Comparison of ENCODE assay signal across 23 cellular contexts in the genomic region with DNA sequence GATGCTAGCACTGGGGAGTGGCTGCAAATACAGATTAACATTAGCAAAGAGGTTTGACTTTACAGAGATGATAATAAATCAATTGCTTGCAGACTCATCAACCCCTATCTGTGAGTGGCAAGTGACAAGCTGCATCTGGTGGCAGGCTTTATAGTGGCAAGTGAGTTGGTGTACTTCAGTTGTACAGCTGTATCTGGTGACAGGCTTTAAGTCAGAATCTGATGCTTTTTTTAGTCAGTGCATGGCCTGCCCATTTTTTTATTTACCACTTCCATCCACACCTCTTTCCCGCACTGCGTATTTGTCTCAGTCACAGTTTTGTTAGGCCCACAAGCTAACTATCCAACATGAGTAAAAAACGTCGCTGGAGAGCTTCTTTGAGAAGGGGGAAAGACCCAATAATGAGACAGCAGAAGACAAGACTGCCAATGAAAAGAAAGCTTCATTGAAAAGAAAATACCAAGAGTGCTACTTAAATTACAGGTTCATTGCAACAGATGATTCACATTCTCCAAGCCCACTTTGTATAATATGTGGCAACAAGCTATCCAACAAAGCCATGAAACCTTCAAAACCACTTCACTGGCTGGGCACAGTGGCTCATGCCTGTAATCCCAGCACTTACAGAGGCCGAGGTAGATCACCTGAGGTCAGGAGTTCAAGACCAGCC. TPM values are rescaled to one million over a fixed set of nuclear protein-coding genes. Genes with fewer than 3 reads are reported as not detected.
DNase-seq lines count a peak whose midpoint lies in the region; ATAC-seq and TF ChIP-seq lines count a peak whose summit lies in the region.
"Had no signal": no experiment of that assay in that cellular context is flagged by ENCODE, and none has a peak within 500 bp of the region (broad histone marks: within the 10 kb centered on the region; RNA-seq: fewer than 3 reads in every experiment).

No MANE protein-coding gene starts in this region.

- no peaks in the 10 kb centered on the region for H3K9me3 Mint-ChIP-seq in stimulated activated naive CD8-positive, alpha-beta T cell treated with anti-CD3 and anti-CD28 coated beads, Interleukin-15, Interleukin-2, amounts not matched to agents 100 ng/mL and 50 ng/mL, for 24 hours
- no peaks in the 10 kb centered on the region for H3K9me3 Mint-ChIP-seq in activated T-helper 1 cell treated with anti-CD3 and anti-CD28 coated beads, Interleukin-12 subunit alpha, Interleukin-12 subunit beta, Interleukin-2, Interleukin-4 antibody, amounts not matched to agents 30 ng/mL and 10 ng/mL and 1 ng/mL, durations not matched to agents 14 hours and 24 hours and 36 hours
- no peaks in the 10 kb centered on the region for H3K9me3 Mint-ChIP-seq in progenitor cell of endocrine pancreas (ENCODE audit: low read depth)
- H3K9me3 Mint-ChIP-seq: CD8-positive, alpha-beta memory T cell; endodermal cell; nephron progenitor cell; WTC11 had no signal

- no peak for ATAC-seq in stimulated activated naive CD8-positive, alpha-beta T cell treated with anti-CD3 and anti-CD28 coated beads, Interleukin-15, Interleukin-2, amounts not matched to agents 100 U/mL and 50 U/mL, for 24 hours
- no peak for ATAC-seq in HG03039 (IDR thresholded peaks at IDR 0.05; ENCODE audit: unreplicated experiment)
- ATAC-seq in HG02884 (IDR thresholded peaks at IDR 0.05; ENCODE audit: unreplicated experiment), result no peak
- ATAC-seq: lower lobe of right lung, pancreas, right lobe of liver, WTC11 had no signal

- no peak for TF ChIP-seq POLR2A in erythroblast (IDR thresholded peaks at IDR 0.05; ENCODE audit: low read length)

- no peak for DNase-seq in stimulated activated naive CD8-positive, alpha-beta T cell treated with anti-CD3 and anti-CD28 coated beads, Interleukin-15, Interleukin-2, amounts not matched to agents 100 U/mL and 50 U/mL, for 24 hours
- no peak for DNase-seq in activated T-helper 1 cell treated with anti-CD3 and anti-CD28 coated beads, Interleukin-12 subunit alpha, Interleukin-12 subunit beta, Interleukin-2, Interleukin-4 antibody, amounts not matched to agents 30 ng/mL and 10 ng/mL and 1 ng/mL, durations not matched to agents 14 hours and 24 hours and 36 hours (ENCODE audit: low spot score)
- DNase-seq in erythroblast (lab: John Stamatoyannopoulos, UW), result peak; percentile 24 to 51
- no peak for DNase-seq in progenitor cell of endocrine pancreas (ENCODE audit: low spot score, unreplicated experiment)
- DNase-seq: CD8-positive, alpha-beta memory T cell; endodermal cell; GOT3; lower lobe of right lung; NCI-H1436; NCI-H2107; NCI-H446; nephron progenitor cell; pancreas; right lobe of liver; SHP77; stimulated activated CD4-positive, alpha-beta T cell treated with anti-CD3 and anti-CD28 coated beads, Interleukin-4, amount 100 ng/mL, for 4 hours; stomach; T1000; tibial artery had no signal

- H3K36me3 Mint-ChIP-seq in stimulated activated naive CD8-positive, alpha-beta T cell treated with anti-CD3 and anti-CD28 coated beads, Interleukin-15, Interleukin-2, amounts not matched to agents 100 ng/mL and 50 ng/mL, for 24 hours (ENCODE audit: low read depth), result peaks cover 83% of the 10 kb centered on the region
- peaks cover 61% of the 10 kb centered on the region for H3K36me3 Mint-ChIP-seq in activated T-helper 1 cell treated with anti-CD3 and anti-CD28 coated beads, Interleukin-12 subunit alpha, Interleukin-12 subunit beta, Interleukin-2, Interleukin-4 antibody, amounts not matched to agents 30 ng/mL and 10 ng/mL and 1 ng/mL, durations not matched to agents 14 hours and 24 hours and 36 hours (ENCODE audit: low read depth)
- H3K36me3 Mint-ChIP-seq in progenitor cell of endocrine pancreas (ENCODE audit: insufficient read depth), result peaks cover 28% of the 10 kb centered on the region

- peak overlapping the region; percentile 29 for H3K27ac Mint-ChIP-seq in stimulated activated naive CD8-positive, alpha-beta T cell treated with anti-CD3 and anti-CD28 coated beads, Interleukin-15, Interleukin-2, amounts not matched to agents 100 ng/mL and 50 ng/mL, for 24 hours
- H3K27ac Mint-ChIP-seq in activated T-helper 1 cell treated with anti-CD3 and anti-CD28 coated beads, Interleukin-12 subunit alpha, Interleukin-12 subunit beta, Interleukin-2, Interleukin-4 antibody, amounts not matched to agents 30 ng/mL and 10 ng/mL and 1 ng/mL, durations not matched to agents 14 hours and 24 hours and 36 hours, result peak overlapping the region; percentile 8
- H3K27ac Mint-ChIP-seq in progenitor cell of endocrine pancreas, result no peak overlapping the region
- H3K27ac Mint-ChIP-seq: endodermal cell, WTC11 had no signal

- no peak overlapping the region for H3K4me3 Mint-ChIP-seq in stimulated activated naive CD8-positive, alpha-beta T cell treated with anti-CD3 and anti-CD28 coated beads, Interleukin-15, Interleukin-2, amounts not matched to agents 100 ng/mL and 50 ng/mL, for 24 hours
- no peak overlapping the region for H3K4me3 Mint-ChIP-seq in activated T-helper 1 cell treated with anti-CD3 and anti-CD28 coated beads, Interleukin-12 subunit alpha, Interleukin-12 subunit beta, Interleukin-2, Interleukin-4 antibody, amounts not matched to agents 30 ng/mL and 10 ng/mL and 1 ng/mL, durations not matched to agents 14 hours and 24 hours and 36 hours
- no peak overlapping the region for H3K4me3 Mint-ChIP-seq in progenitor cell of endocrine pancreas (ENCODE audit: low read depth)
- H3K4me3 Mint-ChIP-seq: CD8-positive, alpha-beta memory T cell; endodermal cell; nephron progenitor cell; WTC11 had no signal

- peaks cover 48% of the 10 kb centered on the region for H3K4me1 Mint-ChIP-seq in stimulated activated naive CD8-positive, alpha-beta T cell treated with anti-CD3 and anti-CD28 coated beads, Interleukin-15, Interleukin-2, amounts not matched to agents 100 ng/mL and 50 ng/mL, for 24 hours (ENCODE audit: low read depth)
- H3K4me1 Mint-ChIP-seq in activated T-helper 1 cell treated with anti-CD3 and anti-CD28 coated beads, Interleukin-12 subunit alpha, Interleukin-12 subunit beta, Interleukin-2, Interleukin-4 antibody, amounts not matched to agents 30 ng/mL and 10 ng/mL and 1 ng/mL, durations not matched to agents 14 hours and 24 hours and 36 hours (ENCODE audit: low read depth), result peaks cover 32% of the 10 kb centered on the region
- no peaks in the 10 kb centered on the region for H3K4me1 Mint-ChIP-seq in progenitor cell of endocrine pancreas (ENCODE audit: low read depth)
- H3K4me1 Mint-ChIP-seq: endodermal cell had no signal

- TF ChIP-seq CTCF in progenitor cell of endocrine pancreas (IDR thresholded peaks at IDR 0.05; ENCODE audit: unreplicated experiment), result no peak

- no peaks in the 10 kb centered on the region for H3K27me3 Mint-ChIP-seq in stimulated activated naive CD8-positive, alpha-beta T cell treated with anti-CD3 and anti-CD28 coated beads, Interleukin-15, Interleukin-2, amounts not matched to agents 100 ng/mL and 50 ng/mL, for 24 hours
- H3K27me3 Mint-ChIP-seq in activated T-helper 1 cell treated with anti-CD3 and anti-CD28 coated beads, Interleukin-12 subunit alpha, Interleukin-12 subunit beta, Interleukin-2, Interleukin-4 antibody, amounts not matched to agents 30 ng/mL and 10 ng/mL and 1 ng/mL, durations not matched to agents 14 hours and 24 hours and 36 hours (ENCODE audit: insufficient read depth), result no peaks in the 10 kb centered on the region
- no peaks in the 10 kb centered on the region for H3K27me3 Mint-ChIP-seq in progenitor cell of endocrine pancreas
- H3K27me3 Mint-ChIP-seq: CD8-positive, alpha-beta memory T cell had no signal

- intact Hi-C loops in activated T-helper 1 cell treated with anti-CD3 and anti-CD28 coated beads, Interleukin-12 subunit alpha, Interleukin-12 subunit beta, Interleukin-2, Interleukin-4 antibody, amounts not matched to agents 30 ng/mL and 10 ng/mL and 1 ng/mL, durations not matched to agents 14 hours and 24 hours and 36 hours (cut with micrococcal nuclease), result no loop called here

RNA-seq across cellular contexts. Expression of a gene that starts 23.1 kb away (rescaled TPM):
- total RNA-seq in activated T-helper 1 cell treated with anti-CD3 and anti-CD28 coated beads, Interleukin-12 subunit alpha, Interleukin-12 subunit beta, Interleukin-2, Interleukin-4 antibody, amounts not matched to agents 30 ng/mL and 10 ng/mL and 1 ng/mL, durations not matched to agents 14 hours and 24 hours and 36 hours, result 305 and 313 TPM in 2 replicates
- total RNA-seq in progenitor cell of endocrine pancreas, result 153 and 156 TPM in 2 replicates

RNA-seq across cellular contexts. Expression of a gene that starts 50.3 kb away (rescaled TPM):
- 54.4 and 55.5 TPM in 2 replicates for total RNA-seq in activated T-helper 1 cell treated with anti-CD3 and anti-CD28 coated beads, Interleukin-12 subunit alpha, Interleukin-12 subunit beta, Interleukin-2, Interleukin-4 antibody, amounts not matched to agents 30 ng/mL and 10 ng/mL and 1 ng/mL, durations not matched to agents 14 hours and 24 hours and 36 hours
- 31.9 and 33.8 TPM in 2 replicates for total RNA-seq in progenitor cell of endocrine pancreas

Comparison
In these comparisons a context has a peak if more than half of its experiments do, and no peak if none do; other contexts are left out.
1. DNase-seq: peak in erythroblast (2 of 2); none in stimulated activated naive CD8-positive, alpha-beta T cell treated with anti-CD3 and anti-CD28 coated beads, Interleukin-15, Interleukin-2, amounts not matched to agents 100 U/mL and 50 U/mL, for 24 hours (single experiment), activated T-helper 1 cell treated with anti-CD3 and anti-CD28 coated beads, Interleukin-12 subunit alpha, Interleukin-12 subunit beta, Interleukin-2, Interleukin-4 antibody, amounts not matched to agents 30 ng/mL and 10 ng/mL and 1 ng/mL, durations not matched to agents 14 hours and 24 hours and 36 hours (single experiment) and progenitor cell of endocrine pancreas (single experiment).